In genomic region chr4:139015948-139016451, GRCh38 we compare ENCODE assay signal across 8 cellular contexts. TPM values are rescaled to one million over a fixed set of nuclear protein-coding genes. Genes with fewer than 3 reads are reported as not detected.
DNase-seq lines count a peak whose midpoint lies in the region; ATAC-seq lines count a peak whose summit lies in the region.

No MANE protein-coding gene starts in this region.

- ATAC-seq in HG02678 (IDR thresholded peaks at IDR 0.05; ENCODE audit: unreplicated experiment) (peak; percentile 41), Right ventricle myocardium superior (ENCODE audit: poor library complexity) (peak; percentile 14)

- intact Hi-C loops in Right ventricle myocardium superior (cut with DNase I) = no loop called here
- intact Hi-C loops in posterior cingulate gyrus (cut with DNase I) = loop anchor here (5.0 to 10.0 kb wide), 2 partner anchors 66 to 159 kb away; partner anchors contain the start of gene ELF2

- DNase-seq in NCI-H510A treated with DMSO at 0.1 percent for 48 hours (lab: John Stamatoyannopoulos, UW) = peak; percentile 12
- no peak for DNase-seq in NCI-H510A (lab: John Stamatoyannopoulos, UW)
- peak; percentile 11 for DNase-seq in NCI-H460 (ENCODE audit: extremely low read depth, low read depth)
- peak; percentile 37 for DNase-seq in activated effector memory CD4-positive, alpha-beta T cell treated with Interleukin-2 at 50 U/mL for 16 hours
- no peak for DNase-seq in Right ventricle myocardium superior
- DNase-seq in posterior cingulate gyrus = peak in 6 of 10 donors; percentile 25 to 47 (median 33)
- no peak for DNase-seq in inferior parietal cortex (ENCODE audit: extremely low spot score)

RNA-seq across cellular contexts. Expression of gene NOCT, which starts 0.4 kb away (rescaled TPM):
- total RNA-seq in NCI-H460 (2014; rRNA removed; shearing (Covaris generic)) = 19.7 and 20.2 TPM in 2 replicates
- 5.0 and 11.9 TPM in 2 replicates for polyA plus RNA-seq in NCI-H460 (2014; cell fraction: nucleus; rRNA removed)
- 9.4 TPM for total RNA-seq in Right ventricle myocardium superior

Comparison
In these comparisons a context has a peak if more than half of its experiments do, and no peak if none do; other contexts are left out.
1. DNase-seq: peak in NCI-H510A treated with DMSO at 0.1 percent for 48 hours (single experiment), NCI-H460 (single experiment), activated effector memory CD4-positive, alpha-beta T cell treated with Interleukin-2 at 50 U/mL for 16 hours (single experiment) and posterior cingulate gyrus (6 of 10); none in NCI-H510A (single experiment), Right ventricle myocardium superior (single experiment) and inferior parietal cortex (single experiment).